Comparison of ENCODE assay signal across 8 cellular contexts in the genomic region with DNA sequence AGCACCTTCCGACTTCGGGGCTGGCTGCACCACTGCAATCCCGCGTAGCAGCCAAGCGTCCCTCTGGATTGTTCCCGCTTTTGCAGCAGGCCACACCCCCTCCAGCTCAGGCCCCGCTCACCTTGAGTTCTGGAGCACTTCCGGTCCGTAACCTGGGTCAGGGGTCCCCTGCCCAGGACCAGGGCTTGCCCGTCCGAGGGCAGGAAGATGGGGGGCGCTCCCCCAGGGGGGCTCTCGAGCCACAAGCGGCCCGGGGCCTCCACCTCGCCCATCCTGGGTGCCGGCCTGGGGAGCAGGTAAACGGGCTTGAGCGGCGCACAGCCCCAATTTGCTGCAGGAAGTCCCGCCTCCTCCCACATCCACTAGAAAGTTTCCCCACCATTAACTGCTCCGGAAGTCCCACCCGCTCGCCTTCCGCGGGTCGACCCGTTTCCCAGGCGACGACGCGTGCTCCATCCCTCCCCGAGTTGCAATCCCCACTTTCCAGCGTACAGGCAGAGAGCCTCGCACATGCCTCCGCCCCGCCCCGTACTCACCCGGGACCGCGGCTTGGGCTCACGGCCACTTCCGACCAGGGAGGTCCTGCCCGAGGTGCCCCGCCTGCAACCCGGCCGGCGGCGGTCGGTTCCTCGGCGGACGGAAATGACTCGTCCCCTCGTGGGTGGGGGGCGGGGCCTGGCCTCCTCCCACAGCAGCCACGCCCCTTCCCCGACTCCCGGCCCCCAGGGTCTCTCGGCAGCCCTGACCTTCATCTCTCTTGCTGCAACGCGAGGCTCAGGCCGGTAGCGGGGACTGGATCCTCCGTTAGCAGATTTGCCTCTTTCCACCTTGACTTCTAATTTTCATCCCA. TPM values are rescaled to one million over a fixed set of nuclear protein-coding genes. Genes with fewer than 3 reads are reported as not detected.
DNase-seq lines count a peak whose midpoint lies in the region; ATAC-seq lines count a peak whose summit lies in the region.

A gene (minus strand): TSS at position 644 of the 850 bp plus-strand sequence. CDS start 372 bp downstream, at position 272.

- H3K27me3 Mint-ChIP-seq in CD4-positive, CD25-positive, alpha-beta regulatory T cell: peaks cover 10% of the 10 kb centered on the region
- H3K27me3 Mint-ChIP-seq in memory B cell: no peaks in the 10 kb centered on the region

- H3K36me3 Mint-ChIP-seq in CD4-positive, CD25-positive, alpha-beta regulatory T cell: peaks cover 5% of the 10 kb centered on the region
- peaks cover 6% of the 10 kb centered on the region for H3K36me3 Mint-ChIP-seq in memory B cell

- H3K27ac ChIP-seq in CD4-positive, CD25-positive, alpha-beta regulatory T cell (ENCODE audit: insufficient read depth, low read length, poor library complexity, severe bottlenecking): peak within 1 kb of the TSS; percentile 98
- H3K27ac ChIP-seq in effector memory CD4-positive, alpha-beta T cell (ENCODE audit: insufficient read depth, low read length, poor library complexity, severe bottlenecking): peak within 1 kb of the TSS; percentile 84

- H3K9me3 ChIP-seq in CD4-positive, CD25-positive, alpha-beta regulatory T cell (ENCODE audit: control insufficient read depth in 2 of 2, low read length in 2 of 2): no peaks in the 10 kb centered on the region
- no peaks in the 10 kb centered on the region for H3K9me3 ChIP-seq in effector memory CD4-positive, alpha-beta T cell (ENCODE audit: control insufficient read depth, low read length)

- H3K27ac Mint-ChIP-seq in CD4-positive, CD25-positive, alpha-beta regulatory T cell: peak within 1 kb of the TSS in 2 of 3 donors; percentile 98 to 100
- H3K27ac Mint-ChIP-seq in memory B cell: peak within 1 kb of the TSS; percentile 98

- POLR2A ChIA-PET in activated CD8-positive, alpha-beta memory T cell treated with anti-CD3 and anti-CD28 coated beads for 36 hours (lab: Charles Lee): interaction anchor here (0.5 to 1.4 kb wide), 7 partner anchors 9 to 71 kb away, joined by 3 to 9 read pairs (median 4); a partner anchor contains a TSS

- DNase-seq in CD4-positive, CD25-positive, alpha-beta regulatory T cell: peak; percentile 80 to 95 (median 91)
- peak in 75 of 76 experiments; percentile 70 to 99 (median 92) for DNase-seq in HUDEP-2 (lab: John Stamatoyannopoulos, UW; ENCODE audit: unreplicated experiment in 76 of 76)
- peak; percentile 96 for DNase-seq in NOMO-1 treated with DMSO at 0.1 percent for 48 hours (lab: John Stamatoyannopoulos, UW; ENCODE audit: unreplicated experiment)
- DNase-seq in effector memory CD4-positive, alpha-beta T cell: peak; percentile 75 to 81 (median 76)
- DNase-seq in memory B cell (ENCODE audit: low spot score in 2 of 2): peak; percentile 84 to 87
- peak; percentile 85 for DNase-seq in stimulated activated CD8-positive, alpha-beta memory T cell treated with anti-CD3 and anti-CD28 coated beads, Interleukin-12 subunit alpha, Interleukin-12 subunit beta, amount 100 ng/mL, for 24 hours (ENCODE audit: extremely low read depth)

- no peaks in the 10 kb centered on the region for H3K27me3 ChIP-seq in CD4-positive, CD25-positive, alpha-beta regulatory T cell (ENCODE audit: control insufficient read depth, insufficient read depth, low read length)
- no peaks in the 10 kb centered on the region for H3K27me3 ChIP-seq in effector memory CD4-positive, alpha-beta T cell (replicated peaks; ENCODE audit: control insufficient read depth, insufficient read depth, low read length, poor library complexity, severe bottlenecking)

- no peaks in the 10 kb centered on the region for H3K9me3 Mint-ChIP-seq in CD4-positive, CD25-positive, alpha-beta regulatory T cell
- H3K9me3 Mint-ChIP-seq in memory B cell: no peaks in the 10 kb centered on the region

- peak within 1 kb of the TSS; percentile 83 for H3K4me3 ChIP-seq in CD4-positive, CD25-positive, alpha-beta regulatory T cell (ENCODE audit: low read depth, low read length)
- peak within 1 kb of the TSS; percentile 76 for H3K4me3 ChIP-seq in effector memory CD4-positive, alpha-beta T cell (ENCODE audit: insufficient read depth, low read depth, low read length, poor library complexity, severe bottlenecking)

- peaks cover 6% of the 10 kb centered on the region for H3K36me3 ChIP-seq in CD4-positive, CD25-positive, alpha-beta regulatory T cell (ENCODE audit: control insufficient read depth, insufficient read depth, low read length)
- H3K36me3 ChIP-seq in effector memory CD4-positive, alpha-beta T cell (ENCODE audit: control insufficient read depth, insufficient read depth, low read length): peaks cover 16% of the 10 kb centered on the region

- CTCF ChIA-PET in activated CD8-positive, alpha-beta memory T cell treated with anti-CD3 and anti-CD28 coated beads for 36 hours (lab: Charles Lee): interaction anchor here (0.6 kb wide), 1 partner anchor 469 kb away, joined by 5 read pairs; no protein-coding TSS in a partner anchor

- H3K4me3 Mint-ChIP-seq in CD4-positive, CD25-positive, alpha-beta regulatory T cell: peak within 1 kb of the TSS in 2 of 4 donors; percentile 99 to 100
- no peak within 1 kb of the TSS for H3K4me3 Mint-ChIP-seq in memory B cell

- ATAC-seq in CD4-positive, CD25-positive, alpha-beta regulatory T cell (ENCODE audit: low read depth in 2 of 2): peak; percentile 50 to 53
- ATAC-seq in GM19467 (IDR thresholded peaks at IDR 0.05; ENCODE audit: unreplicated experiment) (peak; percentile 34), memory B cell (ENCODE audit: low read depth) (peak; percentile 53)

- peaks cover 40% of the 10 kb centered on the region for H3K4me1 ChIP-seq in CD4-positive, CD25-positive, alpha-beta regulatory T cell (ENCODE audit: control insufficient read depth, insufficient read depth, low read length, poor library complexity, severe bottlenecking)
- H3K4me1 ChIP-seq in effector memory CD4-positive, alpha-beta T cell (ENCODE audit: control insufficient read depth, insufficient read depth, low read length, poor library complexity, severe bottlenecking): peaks cover 26% of the 10 kb centered on the region

- peaks cover 0 to 51% (median 21%) of the 10 kb centered on the region in 4 donors for H3K4me1 Mint-ChIP-seq in CD4-positive, CD25-positive, alpha-beta regulatory T cell
- H3K4me1 Mint-ChIP-seq in memory B cell: peaks cover 22% of the 10 kb centered on the region

RNA-seq across cellular contexts. Expression of the gene that starts here (rescaled TPM):
- 149 TPM for total RNA-seq in CD4-positive, CD25-positive, alpha-beta regulatory T cell
- 10 to 100 TPM; 26.2 to 33.5 (median 28.2) TPM for polyA plus RNA-seq in CD4-positive, CD25-positive, alpha-beta regulatory T cell
- total RNA-seq in activated CD8-positive, alpha-beta memory T cell treated with anti-CD3 and anti-CD28 coated beads for 36 hours: 10 to 100 TPM; 86.7 to 93.1 TPM

Comparison
In these comparisons a context has a peak if more than half of its experiments do, and no peak if none do; other contexts are left out.
1. Peak in every context shown above with its lines: DNase-seq, ATAC-seq, H3K4me3 ChIP-seq and H3K27ac ChIP-seq.